26 cellular contexts compared by ENCODE assay signal in genomic region chrX:96568088-96568487, GRCh38.
"Had no signal": no experiment of that assay in that cellular context is flagged by ENCODE, and none has a peak within 500 bp of the region (broad histone marks: within the 10 kb centered on the region; RNA-seq: fewer than 3 reads in every experiment).

No MANE protein-coding gene starts in this region.

- H3K27ac ChIP-seq: right lobe of liver, skin epidermis, thoracic aorta, uterus, VCaP had no signal

- H3K4me1 ChIP-seq: right lobe of liver, uterus had no signal

- H3K4me3 ChIP-seq: right lobe of liver, skin epidermis, thoracic aorta, uterus had no signal

- H3K27me3 ChIP-seq: right lobe of liver, uterus had no signal

- ATAC-seq: activated CD4-positive, CD25-positive, alpha-beta regulatory T cell treated with anti-CD3 and anti-CD28 coated beads, Interleukin-2, amount 50 U/mL, for 24 hours; effector memory CD8-positive, alpha-beta T cell; right lobe of liver; stimulated activated effector memory CD8-positive, alpha-beta T cell treated with anti-CD3 and anti-CD28 coated beads, Interleukin-12 subunit alpha, Interleukin-12 subunit beta, amount 100 ng/mL, for 72 hours had no signal

- H3K36me3 ChIP-seq: right lobe of liver, thoracic aorta, uterus had no signal

- H3K9me3 ChIP-seq: right lobe of liver, thoracic aorta, uterus had no signal

- DNase-seq: activated CD4-positive, alpha-beta T cell treated with anti-CD3 and anti-CD28 coated beads for 48 hours; activated CD4-positive, alpha-beta T cell treated with anti-CD3 and anti-CD28 coated beads, Interleukin-2, amount 50 U/mL, for 48 hours; activated CD8-positive, alpha-beta memory T cell treated with anti-CD3 and anti-CD28 coated beads for 24 hours; activated effector memory CD4-positive, alpha-beta T cell treated with anti-CD3 and anti-CD28 coated beads, Interleukin-2, amount 50 U/mL, for 16 hours; activated naive CD4-positive, alpha-beta T cell treated with anti-CD3 and anti-CD28 coated beads for 36 hours; activated naive CD8-positive, alpha-beta T cell treated with anti-CD3 and anti-CD28 coated beads, Interleukin-2, amount 10 ng/mL, durations not matched to agents 7 days and 5 days; activated T-cell treated with anti-CD3 and anti-CD28 coated beads, Interleukin-2, amount 50 U/mL, for 1 hour; caudate nucleus; cortex of kidney; effector memory CD8-positive, alpha-beta T cell; erythroblast; head of caudate nucleus; hypothalamus; immature natural killer cell; kidney; left colon; mammary epithelial cell; right lobe of liver; stimulated activated CD4-positive, alpha-beta T cell treated with anti-CD3 and anti-CD28 coated beads, Interleukin-12 subunit alpha, Interleukin-12 subunit beta, amount 100 ng/mL, for 4 hours; stimulated activated CD4-positive, alpha-beta T cell treated with anti-CD3 and anti-CD28 coated beads, Interleukin-4, amount 100 ng/mL, for 1 hour; uterus had no signal
